Comparison of ENCODE assay signal across 9 cellular contexts in genomic region chrX:131802836-131803626, GRCh38.
DNase-seq lines count a peak whose midpoint lies in the region; ATAC-seq, FAIRE-seq and TF ChIP-seq lines count a peak whose summit lies in the region.
"Had no signal": no experiment of that assay in that cellular context is flagged by ENCODE, and none has a peak within 500 bp of the region (broad histone marks: within the 10 kb centered on the region; RNA-seq: fewer than 3 reads in every experiment).

No MANE protein-coding gene starts in this region.

- peak; percentile 86 for FAIRE-seq in GM18507 (lab: Jason Lieb, UNC)
- FAIRE-seq: colon had no signal

- in situ Hi-C loops in ACHN (cut with HindIII; ENCODE audit: low pct_ligation_motif_present, low pct_unique_long_range_greater_than_20kb, low sequenced_read_pairs): no loop called here

- peak; percentile 5 for DNase-seq in ACHN
- DNase-seq in GM18507 (ENCODE audit: extremely low spot score, insufficient read length, low read depth): no peak
- DNase-seq in HT1080 (ENCODE audit: low read depth): peak; percentile 2
- no peak for DNase-seq in foreskin fibroblast
- DNase-seq in stimulated activated CD4-positive, alpha-beta T cell treated with anti-CD3 and anti-CD28 coated beads, Interleukin-15, amount 100 ng/mL, for 24 hours: peak; percentile 42
- no peak for DNase-seq in dedifferentiated amniotic fluid mesenchymal stem cell (ENCODE audit: extremely low spot score)

- TF ChIP-seq CTCF in WI38 (IDR thresholded peaks at IDR 0.05; ENCODE audit: low read depth, low read length) (peak; percentile 73), foreskin fibroblast (IDR thresholded peaks at IDR 0.05; ENCODE audit: low read depth, low read length) (peak; percentile 11)

- H3K4me3 ChIP-seq in WI38 (ENCODE audit: low read depth, low read length) (no peak overlapping the region), foreskin fibroblast (ENCODE audit: low read depth in 1 of 2, low read length in 2 of 2) (no peak overlapping the region)

- ATAC-seq in HG02840 (IDR thresholded peaks at IDR 0.05; ENCODE audit: low FRiP score, unreplicated experiment): no peak

Comparison
In these comparisons a context has a peak if more than half of its experiments do, and no peak if none do; other contexts are left out.
1. DNase-seq: peak in ACHN (single experiment), HT1080 (single experiment) and stimulated activated CD4-positive, alpha-beta T cell treated with anti-CD3 and anti-CD28 coated beads, Interleukin-15, amount 100 ng/mL, for 24 hours (single experiment); none in GM18507 (single experiment), foreskin fibroblast (0 of 2) and dedifferentiated amniotic fluid mesenchymal stem cell (single experiment).